Comparison of ENCODE assay signal across 22 cellular contexts in genomic region chr10:131678613-131679012, GRCh38.
"Had no signal": no experiment of that assay in that cellular context is flagged by ENCODE, and none has a peak within 500 bp of the region (broad histone marks: within the 10 kb centered on the region; RNA-seq: fewer than 3 reads in every experiment).

No MANE protein-coding gene starts in this region.

- H3K27ac ChIP-seq: coronary artery, dorsolateral prefrontal cortex, esophagus muscularis mucosa, foreskin keratinocyte, gastroesophageal sphincter, heart left ventricle, hepatocyte, left lung, lower lobe of right lung had no signal

- H3K36me3 ChIP-seq: esophagus muscularis mucosa, gastroesophageal sphincter, heart left ventricle, left lung, lower lobe of right lung had no signal

- DNase-seq: dermis blood vessel endothelial cell; effector CD4-positive, alpha-beta T cell; effector memory CD4-positive, alpha-beta T cell; foreskin keratinocyte; heart left ventricle; hypothalamus; immature natural killer cell; islet precursor cell; left cardiac atrium; left ventricle myocardium superior; lower lobe of right lung; mesenchymal stem cell; midbrain had no signal

- H3K9me3 ChIP-seq: left lung, lower lobe of right lung had no signal

- H2AFZ ChIP-seq: hepatocyte had no signal

- H3K4me1 ChIP-seq: esophagus muscularis mucosa, foreskin keratinocyte, gastroesophageal sphincter, heart left ventricle, left lung, lower lobe of right lung had no signal

- H3K79me2 ChIP-seq: hepatocyte had no signal

- H3K4me2 ChIP-seq: hepatocyte had no signal

- FAIRE-seq: colon, endothelial cell of umbilical vein, frontal cortex had no signal

- H3K27ac Mint-ChIP-seq: immature natural killer cell had no signal

- ATAC-seq: foreskin keratinocyte, gastroesophageal sphincter, heart left ventricle, left cardiac atrium, left lung, left ventricle myocardium superior had no signal

- H3K36me3 Mint-ChIP-seq: immature natural killer cell had no signal

- H3K27me3 ChIP-seq: foreskin keratinocyte, hepatocyte had no signal

- H3K4me1 Mint-ChIP-seq: immature natural killer cell had no signal

- H3K4me3 ChIP-seq: coronary artery, dorsolateral prefrontal cortex, esophagus muscularis mucosa, gastroesophageal sphincter, heart left ventricle, hepatocyte, left lung, lower lobe of right lung had no signal

- H3K4me3 Mint-ChIP-seq: immature natural killer cell had no signal
